Comparison of ENCODE assay signal across 2 cellular contexts in genomic region chr10:48302515-48303476, GRCh38.
TF ChIP-seq lines count a peak whose summit lies in the region.

No MANE protein-coding gene starts in this region.

TF ChIP-seq in Ishikawa, 13 proteins besides CTCF, POLR2A, EP300 and RAD21:
- TF ChIP-seq, protein P1, sequence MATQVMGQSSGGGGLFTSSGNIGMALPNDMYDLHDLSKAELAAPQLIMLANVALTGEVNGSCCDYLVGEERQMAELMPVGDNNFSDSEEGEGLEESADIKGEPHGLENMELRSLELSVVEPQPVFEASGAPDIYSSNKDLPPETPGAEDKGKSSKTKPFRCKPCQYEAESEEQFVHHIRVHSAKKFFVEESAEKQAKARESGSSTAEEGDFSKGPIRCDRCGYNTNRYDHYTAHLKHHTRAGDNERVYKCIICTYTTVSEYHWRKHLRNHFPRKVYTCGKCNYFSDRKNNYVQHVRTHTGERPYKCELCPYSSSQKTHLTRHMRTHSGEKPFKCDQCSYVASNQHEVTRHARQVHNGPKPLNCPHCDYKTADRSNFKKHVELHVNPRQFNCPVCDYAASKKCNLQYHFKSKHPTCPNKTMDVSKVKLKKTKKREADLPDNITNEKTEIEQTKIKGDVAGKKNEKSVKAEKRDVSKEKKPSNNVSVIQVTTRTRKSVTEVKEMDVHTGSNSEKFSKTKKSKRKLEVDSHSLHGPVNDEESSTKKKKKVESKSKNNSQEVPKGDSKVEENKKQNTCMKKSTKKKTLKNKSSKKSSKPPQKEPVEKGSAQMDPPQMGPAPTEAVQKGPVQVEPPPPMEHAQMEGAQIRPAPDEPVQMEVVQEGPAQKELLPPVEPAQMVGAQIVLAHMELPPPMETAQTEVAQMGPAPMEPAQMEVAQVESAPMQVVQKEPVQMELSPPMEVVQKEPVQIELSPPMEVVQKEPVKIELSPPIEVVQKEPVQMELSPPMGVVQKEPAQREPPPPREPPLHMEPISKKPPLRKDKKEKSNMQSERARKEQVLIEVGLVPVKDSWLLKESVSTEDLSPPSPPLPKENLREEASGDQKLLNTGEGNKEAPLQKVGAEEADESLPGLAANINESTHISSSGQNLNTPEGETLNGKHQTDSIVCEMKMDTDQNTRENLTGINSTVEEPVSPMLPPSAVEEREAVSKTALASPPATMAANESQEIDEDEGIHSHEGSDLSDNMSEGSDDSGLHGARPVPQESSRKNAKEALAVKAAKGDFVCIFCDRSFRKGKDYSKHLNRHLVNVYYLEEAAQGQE (IDR thresholded peaks at IDR 0.05; ENCODE audit: low read depth), result peak; percentile 41; the same call in 1 of the 2 replicates
- no peak for TF ChIP-seq TCF12 (IDR thresholded peaks at IDR 0.05; ENCODE audit: low read depth)
TF ChIP-seq in Ishikawa: peak in this region for 1.

TF ChIP-seq in K562, 482 proteins besides CTCF, POLR2A, EP300 and RAD21:
- TF ChIP-seq ZMIZ1 (IDR thresholded peaks at IDR 0.05; ENCODE audit: low read depth in 2 of 2, low read length in 2 of 2) (no peak), STAG1 (CRISPR knock-in tag; IDR thresholded peaks at IDR 0.05; ENCODE audit: borderline replicate concordance) (no peak), EHMT2 (IDR thresholded peaks at IDR 0.05) (peak; percentile 83; the same call in 1 of the 2 replicates), ZNF695 (CRISPR knock-in tag; IDR thresholded peaks at IDR 0.05) (no peak), XRCC5 (IDR thresholded peaks at IDR 0.05; ENCODE audit: low read depth, low read length) (no peak), ZNF316 (IDR thresholded peaks at IDR 0.05) (peak; percentile 88), ZNF511 (CRISPR knock-in tag; IDR thresholded peaks at IDR 0.05) (no peak), MAFG (tag; conservative IDR thresholded peaks at IDR 0.05) (peak; percentile 56), CBFA2T3 (IDR thresholded peaks at IDR 0.05) (0 out of 2 replicates have a peak, but pooled peaks have one; percentile 18), EP400 (IDR thresholded peaks at IDR 0.05) (no peak), C11orf30 (IDR thresholded peaks at IDR 0.05; ENCODE audit: low read depth) (peak; percentile 53; the same call in 1 of the 2 replicates), MAFK (IDR thresholded peaks at IDR 0.05; ENCODE audit: low read length) (peak; percentile 43; the same call in 1 of the 2 replicates), SPI1 (IDR thresholded peaks at IDR 0.05; ENCODE audit: borderline replicate concordance, low read depth, low read length) (no peak), MXD1 (CRISPR knock-in tag; IDR thresholded peaks at IDR 0.05; ENCODE audit: borderline replicate concordance, poor library complexity, severe bottlenecking) (no peak), MAFF (IDR thresholded peaks at IDR 0.05; ENCODE audit: low read length) (peak; percentile 63)
- TF ChIP-seq, protein P2, sequence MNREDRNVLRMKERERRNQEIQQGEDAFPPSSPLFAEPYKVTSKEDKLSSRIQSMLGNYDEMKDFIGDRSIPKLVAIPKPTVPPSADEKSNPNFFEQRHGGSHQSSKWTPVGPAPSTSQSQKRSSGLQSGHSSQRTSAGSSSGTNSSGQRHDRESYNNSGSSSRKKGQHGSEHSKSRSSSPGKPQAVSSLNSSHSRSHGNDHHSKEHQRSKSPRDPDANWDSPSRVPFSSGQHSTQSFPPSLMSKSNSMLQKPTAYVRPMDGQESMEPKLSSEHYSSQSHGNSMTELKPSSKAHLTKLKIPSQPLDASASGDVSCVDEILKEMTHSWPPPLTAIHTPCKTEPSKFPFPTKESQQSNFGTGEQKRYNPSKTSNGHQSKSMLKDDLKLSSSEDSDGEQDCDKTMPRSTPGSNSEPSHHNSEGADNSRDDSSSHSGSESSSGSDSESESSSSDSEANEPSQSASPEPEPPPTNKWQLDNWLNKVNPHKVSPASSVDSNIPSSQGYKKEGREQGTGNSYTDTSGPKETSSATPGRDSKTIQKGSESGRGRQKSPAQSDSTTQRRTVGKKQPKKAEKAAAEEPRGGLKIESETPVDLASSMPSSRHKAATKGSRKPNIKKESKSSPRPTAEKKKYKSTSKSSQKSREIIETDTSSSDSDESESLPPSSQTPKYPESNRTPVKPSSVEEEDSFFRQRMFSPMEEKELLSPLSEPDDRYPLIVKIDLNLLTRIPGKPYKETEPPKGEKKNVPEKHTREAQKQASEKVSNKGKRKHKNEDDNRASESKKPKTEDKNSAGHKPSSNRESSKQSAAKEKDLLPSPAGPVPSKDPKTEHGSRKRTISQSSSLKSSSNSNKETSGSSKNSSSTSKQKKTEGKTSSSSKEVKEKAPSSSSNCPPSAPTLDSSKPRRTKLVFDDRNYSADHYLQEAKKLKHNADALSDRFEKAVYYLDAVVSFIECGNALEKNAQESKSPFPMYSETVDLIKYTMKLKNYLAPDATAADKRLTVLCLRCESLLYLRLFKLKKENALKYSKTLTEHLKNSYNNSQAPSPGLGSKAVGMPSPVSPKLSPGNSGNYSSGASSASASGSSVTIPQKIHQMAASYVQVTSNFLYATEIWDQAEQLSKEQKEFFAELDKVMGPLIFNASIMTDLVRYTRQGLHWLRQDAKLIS (CRISPR knock-in tag; IDR thresholded peaks at IDR 0.05), result no peak
- TF ChIP-seq, protein P3, sequence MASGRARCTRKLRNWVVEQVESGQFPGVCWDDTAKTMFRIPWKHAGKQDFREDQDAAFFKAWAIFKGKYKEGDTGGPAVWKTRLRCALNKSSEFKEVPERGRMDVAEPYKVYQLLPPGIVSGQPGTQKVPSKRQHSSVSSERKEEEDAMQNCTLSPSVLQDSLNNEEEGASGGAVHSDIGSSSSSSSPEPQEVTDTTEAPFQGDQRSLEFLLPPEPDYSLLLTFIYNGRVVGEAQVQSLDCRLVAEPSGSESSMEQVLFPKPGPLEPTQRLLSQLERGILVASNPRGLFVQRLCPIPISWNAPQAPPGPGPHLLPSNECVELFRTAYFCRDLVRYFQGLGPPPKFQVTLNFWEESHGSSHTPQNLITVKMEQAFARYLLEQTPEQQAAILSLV (tag; IDR thresholded peaks at IDR 0.05), result no peak
- TF ChIP-seq, protein P4, sequence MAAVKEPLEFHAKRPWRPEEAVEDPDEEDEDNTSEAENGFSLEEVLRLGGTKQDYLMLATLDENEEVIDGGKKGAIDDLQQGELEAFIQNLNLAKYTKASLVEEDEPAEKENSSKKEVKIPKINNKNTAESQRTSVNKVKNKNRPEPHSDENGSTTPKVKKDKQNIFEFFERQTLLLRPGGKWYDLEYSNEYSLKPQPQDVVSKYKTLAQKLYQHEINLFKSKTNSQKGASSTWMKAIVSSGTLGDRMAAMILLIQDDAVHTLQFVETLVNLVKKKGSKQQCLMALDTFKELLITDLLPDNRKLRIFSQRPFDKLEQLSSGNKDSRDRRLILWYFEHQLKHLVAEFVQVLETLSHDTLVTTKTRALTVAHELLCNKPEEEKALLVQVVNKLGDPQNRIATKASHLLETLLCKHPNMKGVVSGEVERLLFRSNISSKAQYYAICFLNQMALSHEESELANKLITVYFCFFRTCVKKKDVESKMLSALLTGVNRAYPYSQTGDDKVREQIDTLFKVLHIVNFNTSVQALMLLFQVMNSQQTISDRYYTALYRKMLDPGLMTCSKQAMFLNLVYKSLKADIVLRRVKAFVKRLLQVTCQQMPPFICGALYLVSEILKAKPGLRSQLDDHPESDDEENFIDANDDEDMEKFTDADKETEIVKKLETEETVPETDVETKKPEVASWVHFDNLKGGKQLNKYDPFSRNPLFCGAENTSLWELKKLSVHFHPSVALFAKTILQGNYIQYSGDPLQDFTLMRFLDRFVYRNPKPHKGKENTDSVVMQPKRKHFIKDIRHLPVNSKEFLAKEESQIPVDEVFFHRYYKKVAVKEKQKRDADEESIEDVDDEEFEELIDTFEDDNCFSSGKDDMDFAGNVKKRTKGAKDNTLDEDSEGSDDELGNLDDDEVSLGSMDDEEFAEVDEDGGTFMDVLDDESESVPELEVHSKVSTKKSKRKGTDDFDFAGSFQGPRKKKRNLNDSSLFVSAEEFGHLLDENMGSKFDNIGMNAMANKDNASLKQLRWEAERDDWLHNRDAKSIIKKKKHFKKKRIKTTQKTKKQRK (IDR thresholded peaks at IDR 0.05; ENCODE audit: borderline replicate concordance, low read depth, low read length), result no peak
